In genomic region chr10:131760416-131761166, GRCh38 we compare ENCODE assay signal across 1 cellular context.
TF ChIP-seq lines count a peak whose summit lies in the region.

No MANE protein-coding gene starts in this region.

TF ChIP-seq in WTC11, 78 proteins besides CTCF, POLR2A, EP300 and RAD21 (continued from another document):
- TF ChIP-seq ZNF512 (CRISPR knock-in tag; IDR thresholded peaks at IDR 0.05; ENCODE audit: borderline replicate concordance) (no peak), PRRX2 (CRISPR knock-in tag; IDR thresholded peaks at IDR 0.05) (no peak), MYBL2 (CRISPR knock-in tag; IDR thresholded peaks at IDR 0.05) (no peak), ZMAT4 (CRISPR knock-in tag; IDR thresholded peaks at IDR 0.05) (no peak), IRF1 (CRISPR knock-in tag; IDR thresholded peaks at IDR 0.05) (no peak), ZNF317 (CRISPR knock-in tag; IDR thresholded peaks at IDR 0.05; ENCODE audit: borderline replicate concordance, low read depth) (no peak), NFYB (CRISPR knock-in tag; conservative IDR thresholded peaks at IDR 0.05; ENCODE audit: low read depth) (no peak), SP1 (CRISPR knock-in tag; conservative IDR thresholded peaks at IDR 0.05) (no peak)
